9 cellular contexts compared by ENCODE assay signal in genomic region chr2:85607268-85608215, GRCh38. TPM values are rescaled to one million over a fixed set of nuclear protein-coding genes. Genes with fewer than 3 reads are reported as not detected.
DNase-seq lines count a peak whose midpoint lies in the region; FAIRE-seq and TF ChIP-seq lines count a peak whose summit lies in the region.
"Had no signal": no experiment of that assay in that cellular context is flagged by ENCODE, and none has a peak within 500 bp of the region (broad histone marks: within the 10 kb centered on the region; RNA-seq: fewer than 3 reads in every experiment).

No MANE protein-coding gene starts in this region.

- TF ChIP-seq CTCF in breast epithelium (IDR thresholded peaks at IDR 0.05) (no peak), MCF 10A (IDR thresholded peaks at IDR 0.05; ENCODE audit: unreplicated experiment) (no peak), kidney (IDR thresholded peaks at IDR 0.05; ENCODE audit: borderline replicate concordance, extremely low read depth, insufficient read depth) (no peak)

- H3K27ac Mint-ChIP-seq in MCF 10A (ENCODE audit: low read depth, unreplicated experiment): no peak overlapping the region

- H3K9ac ChIP-seq in kidney (ENCODE audit: low read length in 2 of 2) (peak overlapping the region in 1 of 2 donors; percentile 20), subcutaneous abdominal adipose tissue (ENCODE audit: low read length in 5 of 5) (peak overlapping the region in 2 of 5 donors; percentile 11 to 35)

- no peak for TF ChIP-seq POLR2A in breast epithelium (IDR thresholded peaks at IDR 0.05)

- POLR2A ChIA-PET in MCF 10A (lab: Yijun Ruan, JAX): interaction anchor here (1.2 to 6.1 kb wide), 3 partner anchors 11 to 69 kb away, joined by 3 to 61 read pairs (median 8); partner anchors contain the start of genes MAT2A and RNF181

- H3K36me3 Mint-ChIP-seq in MCF 10A (ENCODE audit: insufficient read depth, unreplicated experiment): peaks cover 51% of the 10 kb centered on the region

- H3K27me3 ChIP-seq in breast epithelium: no peaks in the 10 kb centered on the region
- H3K27me3 ChIP-seq in subcutaneous abdominal adipose tissue (ENCODE audit: control insufficient read depth in 5 of 5, insufficient read depth in 4 of 5, low read length in 5 of 5): no peaks in the 10 kb centered on the region

- H3K9me3 ChIP-seq in breast epithelium (no peaks in the 10 kb centered on the region), kidney (ENCODE audit: control insufficient read depth in 1 of 2, low read length in 2 of 2) (no peaks in the 10 kb centered on the region), subcutaneous abdominal adipose tissue (ENCODE audit: control insufficient read depth in 5 of 5, low read length in 5 of 5) (no peaks in the 10 kb centered on the region)

- intact Hi-C loops in breast epithelium (cut with DNase I; ENCODE audit: low total_unique reads) (no loop called here), MCF 10A (cut with micrococcal nuclease) (no loop called here), kidney (cut with DNase I) (no loop called here)

- H3K27ac ChIP-seq in breast epithelium (peak overlapping the region; percentile 68 to 77), kidney (ENCODE audit: low read depth in 2 of 2, low read length in 2 of 2) (peak overlapping the region; percentile 65 to 69), subcutaneous abdominal adipose tissue (ENCODE audit: low read depth, low read length) (peak overlapping the region; percentile 30)

- H3K4me1 Mint-ChIP-seq in MCF 10A (ENCODE audit: insufficient read depth, unreplicated experiment): peaks cover 16% of the 10 kb centered on the region

- no peak overlapping the region for H3K4me3 Mint-ChIP-seq in MCF 10A (ENCODE audit: unreplicated experiment)

- no peaks in the 10 kb centered on the region for H3K27me3 Mint-ChIP-seq in MCF 10A (ENCODE audit: insufficient read depth, unreplicated experiment)

- CTCF ChIA-PET in MCF 10A (lab: Yijun Ruan, JAX): interaction anchor here (0.6 to 1.2 kb wide), 2 partner anchors 30 to 119 kb away, joined by 3 to 6 read pairs; no protein-coding TSS in a partner anchor

- no peak for FAIRE-seq in kidney (lab: Jason Lieb, UNC)

- DNase-seq in breast epithelium (ENCODE audit: low spot score in 2 of 2) (no peak), MCF 10A (ENCODE audit: unreplicated experiment) (no peak), kidney (peak; percentile 29), NCI-H2227 treated with DMSO at 0.1 percent for 48 hours (lab: John Stamatoyannopoulos, UW) (no peak), CD1c-positive myeloid dendritic cell (ENCODE audit: extremely low spot score) (no peak)
- DNase-seq: activated CD8-positive, alpha-beta memory T cell treated with anti-CD3 and anti-CD28 coated beads, Interleukin-2, amount 50 U/mL, for 48 hours; Karpas-422; OCI-M1 had no signal

- no TSS peak for BruUV-seq in MCF 10A (replicated peaks; lab: Mats Ljungman, UMichigan)

- H3K4me1 ChIP-seq in breast epithelium (peaks cover 9 to 34% of the 10 kb centered on the region in 2 donors), kidney (ENCODE audit: control insufficient read depth in 1 of 2, insufficient read depth in 1 of 2, low read depth in 1 of 2, low read length in 2 of 2) (peaks cover 22 to 30% of the 10 kb centered on the region in 2 donors), subcutaneous abdominal adipose tissue (ENCODE audit: control insufficient read depth in 5 of 5, insufficient read depth in 5 of 5, low read length in 5 of 5) (peaks cover 0 to 67% (median 57%) of the 10 kb centered on the region in 5 donors)

- H3K36me3 ChIP-seq in breast epithelium (no peaks in the 10 kb centered on the region), kidney (ENCODE audit: control insufficient read depth in 1 of 2, insufficient read depth in 2 of 2, low read length in 2 of 2) (peaks cover 8 to 10% of the 10 kb centered on the region in 2 donors), subcutaneous abdominal adipose tissue (ENCODE audit: control insufficient read depth in 5 of 5, insufficient read depth in 5 of 5, low read length in 5 of 5) (peaks cover 0 to 29% (median 20%) of the 10 kb centered on the region in 5 donors)

- H3K4me3 ChIP-seq in breast epithelium (no peak overlapping the region), kidney (ENCODE audit: low read length in 2 of 2) (no peak overlapping the region), subcutaneous abdominal adipose tissue (ENCODE audit: low read depth in 1 of 5, low read length in 5 of 5) (no peak overlapping the region)

- no peaks in the 10 kb centered on the region for H3K9me3 Mint-ChIP-seq in MCF 10A (ENCODE audit: unreplicated experiment)

RNA-seq across cellular contexts. Expression of gene C2orf68, which starts 4.3 kb away (rescaled TPM):
- 10 to 100 TPM; 13.9 to 26.6 (median 16.1) TPM for total RNA-seq in breast epithelium
- total RNA-seq in MCF 10A (2022): 34.3 and 35.5 TPM in 2 replicates
- 34.5 TPM for total RNA-seq in kidney
- 37.6 TPM for polyA plus RNA-seq in kidney (ENCODE audit: insufficient read depth, low read depth, low replicate concordance)

RNA-seq across cellular contexts. Expression of gene TMEM150A, which starts 5.0 kb away (rescaled TPM):
- 10 to 100 TPM; 20.8 to 40.0 (median 22.6) TPM for total RNA-seq in breast epithelium
- total RNA-seq in MCF 10A (2022): 12.5 and 14.5 TPM in 2 replicates
- 23.1 TPM for total RNA-seq in kidney
- 61.2 TPM for polyA plus RNA-seq in kidney (ENCODE audit: insufficient read depth, low read depth, low replicate concordance)

RNA-seq across cellular contexts. Expression of gene USP39, which starts 8.4 kb away (rescaled TPM):
- total RNA-seq in breast epithelium: 10 to 100 TPM; 53.6 to 71.7 (median 68.5) TPM
- total RNA-seq in MCF 10A (2022): 36.7 and 43.8 TPM in 2 replicates
- 36.4 TPM for total RNA-seq in kidney
- 35.5 TPM for polyA plus RNA-seq in kidney (ENCODE audit: insufficient read depth, low read depth, low replicate concordance)

RNA-seq across cellular contexts. Expression of gene RNF181, which starts 12.0 kb away (rescaled TPM):
- total RNA-seq in breast epithelium (100 to 1,000 TPM; 131 to 243 (median 161) TPM), MCF 10A (2022) (125 and 215 TPM in 2 replicates), kidney (89.9 TPM)
- 407 TPM for polyA plus RNA-seq in kidney (ENCODE audit: insufficient read depth, low read depth, low replicate concordance)

RNA-seq across cellular contexts. Expression of gene VAMP5, which starts 23.3 kb away (rescaled TPM):
- 10 to 100 TPM; 33.8 to 92.0 (median 50.8) TPM for total RNA-seq in breast epithelium
- 1.6 and 3.0 TPM in 2 replicates for total RNA-seq in MCF 10A (2022)
- total RNA-seq in kidney: 46.0 TPM
- 145 TPM for polyA plus RNA-seq in kidney (ENCODE audit: insufficient read depth, low read depth, low replicate concordance)
